Comparison of ENCODE assay signal across 8 cellular contexts in genomic region chr2:64114063-64114911, GRCh38. TPM values are rescaled to one million over a fixed set of nuclear protein-coding genes. Genes with fewer than 3 reads are reported as not detected.
A peak's percentile ranks its signal among the peaks of the same experiment; 100 is the strongest.
DNase-seq lines count a peak whose midpoint lies in the region; ATAC-seq and TF ChIP-seq lines count a peak whose summit lies in the region.

No MANE protein-coding gene starts in this region.

- peak; percentile 44 for DNase-seq in Daoy (ENCODE audit: low read depth)
- no peak for DNase-seq in central memory CD8-positive, alpha-beta T cell (ENCODE audit: low spot score in 2 of 2)
- no peak for DNase-seq in progenitor cell of endocrine pancreas (ENCODE audit: low spot score, unreplicated experiment)
- DNase-seq in HK-2 (ENCODE audit: unreplicated experiment), result no peak
- no peak for DNase-seq in retina
- no peak for DNase-seq in GM13977 (ENCODE audit: low spot score)

- peaks cover 19% of the 10 kb centered on the region for H3K4me1 Mint-ChIP-seq in central memory CD8-positive, alpha-beta T cell
- H3K4me1 Mint-ChIP-seq in progenitor cell of endocrine pancreas (ENCODE audit: low read depth), result peaks cover 42% of the 10 kb centered on the region

- no peak overlapping the region for H3K27ac Mint-ChIP-seq in central memory CD8-positive, alpha-beta T cell (ENCODE audit: low read depth)
- H3K27ac Mint-ChIP-seq in progenitor cell of endocrine pancreas, result peak overlapping the region; percentile 84

- peaks cover 21% of the 10 kb centered on the region for H3K4me1 ChIP-seq in Loucy (ENCODE audit: insufficient read depth, low read length, poor library complexity, severe bottlenecking)

- H3K4me3 ChIP-seq in Loucy (ENCODE audit: low read length, poor library complexity, severe bottlenecking), result peak overlapping the region; percentile 27

- H3K79me2 ChIP-seq in Loucy (ENCODE audit: insufficient read depth, low read length), result peaks cover 4% of the 10 kb centered on the region

- no peak for TF ChIP-seq CTCF in Loucy (conservative IDR thresholded peaks at IDR 0.05; ENCODE audit: low read length)
- no peak for TF ChIP-seq CTCF in progenitor cell of endocrine pancreas (IDR thresholded peaks at IDR 0.05; ENCODE audit: unreplicated experiment)
- TF ChIP-seq CTCF in GM13977 (IDR thresholded peaks at IDR 0.05; ENCODE audit: extremely low read depth, insufficient read depth, missing control alignments), result no peak

- H3K36me3 Mint-ChIP-seq in central memory CD8-positive, alpha-beta T cell (ENCODE audit: insufficient read depth), result no peaks in the 10 kb centered on the region
- H3K36me3 Mint-ChIP-seq in progenitor cell of endocrine pancreas (ENCODE audit: insufficient read depth), result peaks cover 2% of the 10 kb centered on the region

- H4K20me1 ChIP-seq in Loucy (ENCODE audit: insufficient read depth, low read length, poor library complexity, severe bottlenecking), result no peaks in the 10 kb centered on the region

- in situ Hi-C loops in GM13977 (cut with MboI; ENCODE audit: low pct_unique_long_range_greater_than_20kb, low sequenced_read_pairs, unreplicated experiment), result no loop called here

- no peak overlapping the region for H3K9ac ChIP-seq in Loucy (ENCODE audit: low read depth, low read length, poor library complexity, severe bottlenecking)

- H3K9me3 Mint-ChIP-seq in central memory CD8-positive, alpha-beta T cell, result no peaks in the 10 kb centered on the region
- no peaks in the 10 kb centered on the region for H3K9me3 Mint-ChIP-seq in progenitor cell of endocrine pancreas (ENCODE audit: low read depth)

- no peaks in the 10 kb centered on the region for H3K9me3 ChIP-seq in Loucy (ENCODE audit: insufficient read depth, low read depth, low read length)

- H2AFZ ChIP-seq in Loucy (ENCODE audit: low read length), result no peak overlapping the region

- no peaks in the 10 kb centered on the region for H3K27me3 ChIP-seq in Loucy (ENCODE audit: insufficient read depth, low read length, poor library complexity, severe bottlenecking)

- H3F3A ChIP-seq in Loucy (ENCODE audit: low read depth), result no peaks in the 10 kb centered on the region

- H3K9me2 ChIP-seq in Loucy (replicated peaks; ENCODE audit: low read depth, low read length), result no peaks in the 10 kb centered on the region

- peak; percentile 44 for ATAC-seq in GM21447 (IDR thresholded peaks at IDR 0.05; ENCODE audit: unreplicated experiment)
- peak; percentile 62 for ATAC-seq in central memory CD8-positive, alpha-beta T cell (replicated peaks; ENCODE audit: extremely low read depth, poor library complexity, severe bottlenecking)

- H3K4me2 ChIP-seq in Loucy (ENCODE audit: low read depth, low read length, poor library complexity, severe bottlenecking), result peak overlapping the region; percentile 51

- no peaks in the 10 kb centered on the region for H3K36me3 ChIP-seq in Loucy (ENCODE audit: insufficient read depth, low read length)

- H3K27me3 Mint-ChIP-seq in central memory CD8-positive, alpha-beta T cell, result no peaks in the 10 kb centered on the region
- H3K27me3 Mint-ChIP-seq in progenitor cell of endocrine pancreas, result no peaks in the 10 kb centered on the region

- no peak overlapping the region for H3K4me3 Mint-ChIP-seq in central memory CD8-positive, alpha-beta T cell
- no peak overlapping the region for H3K4me3 Mint-ChIP-seq in progenitor cell of endocrine pancreas (ENCODE audit: low read depth)

RNA-seq across cellular contexts. Expression of gene PELI1, which starts 29.9 kb away (rescaled TPM):
- 6.2 and 7.1 TPM in 2 replicates for total RNA-seq in Daoy (2014; rRNA removed; shearing (Covaris generic))
- 68.4 and 72.4 TPM in 2 replicates for total RNA-seq in progenitor cell of endocrine pancreas
